ENCODE assay signal across 9 cellular contexts in the genomic region with DNA sequence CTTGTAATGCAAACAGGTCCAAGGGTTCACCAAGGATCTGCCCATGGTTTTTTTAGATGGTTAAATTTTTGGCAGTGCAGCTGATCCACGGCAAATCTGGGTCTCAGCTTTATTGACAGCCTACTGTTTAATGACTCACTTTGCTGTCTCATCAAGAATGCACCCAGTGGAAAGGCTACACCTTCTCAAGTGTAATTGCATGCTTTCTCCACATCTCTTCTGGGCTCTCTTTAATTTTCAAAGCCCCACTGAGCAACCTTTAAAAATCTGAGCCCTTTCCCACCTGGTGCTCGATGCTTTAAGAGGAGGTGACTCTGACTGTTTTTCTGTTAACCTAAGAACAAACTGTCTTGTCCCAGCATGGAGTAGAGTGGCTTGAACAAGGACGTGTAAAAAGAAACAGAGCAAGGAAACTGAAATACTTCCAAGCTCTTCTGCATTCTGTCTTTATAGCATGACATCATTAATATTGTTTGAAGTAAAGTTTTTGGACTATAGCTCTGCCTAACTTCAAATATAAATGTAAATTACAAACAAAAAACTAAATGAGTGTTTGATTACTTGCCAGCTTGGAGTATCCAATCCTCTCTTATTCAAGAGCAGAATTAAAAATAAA.
DNase-seq lines count a peak whose midpoint lies in the region; ATAC-seq and TF ChIP-seq lines count a peak whose summit lies in the region.
"Had no signal": no experiment of that assay in that cellular context is flagged by ENCODE, and none has a peak within 500 bp of the region (broad histone marks: within the 10 kb centered on the region; RNA-seq: fewer than 3 reads in every experiment).

No MANE protein-coding gene starts in this region.

- H3K79me2 ChIP-seq in Loucy (ENCODE audit: insufficient read depth, low read length) = no peaks in the 10 kb centered on the region

- no peak overlapping the region for H3K4me3 ChIP-seq in Loucy (ENCODE audit: low read length, poor library complexity, severe bottlenecking)
- peak overlapping the region in 1 of 4 donors; percentile 7 for H3K4me3 ChIP-seq in adrenal gland
- no peak overlapping the region for H3K4me3 ChIP-seq in mesodermal cell (ENCODE audit: extremely low read depth, insufficient read depth, low read length, poor library complexity, severe bottlenecking)
- H3K4me3 ChIP-seq: left lung had no signal

- H3K36me3 ChIP-seq in Loucy (ENCODE audit: insufficient read depth, low read length) (no peaks in the 10 kb centered on the region), adrenal gland (replicated peaks in 1 of 2) (no peaks in the 10 kb centered on the region), mesodermal cell (ENCODE audit: control insufficient read depth, insufficient read depth, low read length) (no peaks in the 10 kb centered on the region)
- H3K36me3 ChIP-seq: left lung had no signal

- intact Hi-C loops in adrenal gland (cut with DNase I) = no loop called here

- no peaks in the 10 kb centered on the region for H3K9me2 ChIP-seq in Loucy (replicated peaks; ENCODE audit: low read depth, low read length)

- H3K9me3 ChIP-seq in Loucy (ENCODE audit: insufficient read depth, low read depth, low read length) (no peaks in the 10 kb centered on the region), adrenal gland (replicated peaks in 1 of 3) (no peaks in the 10 kb centered on the region), mesodermal cell (ENCODE audit: control insufficient read depth, low read length) (no peaks in the 10 kb centered on the region)
- H3K9me3 ChIP-seq: left lung had no signal

- peaks cover 3 to 14% of the 10 kb centered on the region in 2 donors for H3K9me3 Mint-ChIP-seq in activated naive CD4-positive, alpha-beta T cell treated with anti-CD3 and anti-CD28 coated beads, Interleukin-2, amount 50 U/mL, for 72 hours

- H3K27ac ChIP-seq in adrenal gland (peak overlapping the region in 4 of 5 donors; percentile 36 to 67 (median 58)), mesodermal cell (ENCODE audit: low read depth, low read length, severe bottlenecking) (peak overlapping the region; percentile 83)

- no peaks in the 10 kb centered on the region for H4K20me1 ChIP-seq in Loucy (ENCODE audit: insufficient read depth, low read length, poor library complexity, severe bottlenecking)

- peaks cover under 1 to 13% of the 10 kb centered on the region in 2 donors for H3K36me3 Mint-ChIP-seq in activated naive CD4-positive, alpha-beta T cell treated with anti-CD3 and anti-CD28 coated beads, Interleukin-2, amount 50 U/mL, for 72 hours

- H2AFZ ChIP-seq in Loucy (ENCODE audit: low read length) = no peak overlapping the region

- no peak overlapping the region for H3K9ac ChIP-seq in Loucy (ENCODE audit: low read depth, low read length, poor library complexity, severe bottlenecking)

- TF ChIP-seq CTCF in Loucy (conservative IDR thresholded peaks at IDR 0.05; ENCODE audit: low read length) (peak; percentile 28; the same call in 1 of the 2 replicates), adrenal gland (IDR thresholded peaks at IDR 0.05) (peak in 3 of 6 experiments; percentile 6 to 36 (median 15))

- TF ChIP-seq POLR2A in adrenal gland (IDR thresholded peaks at IDR 0.05) = no peak

- 33 to 48% (median 35%) methylated on average over 3 of the region's 3 CpGs for WGBS in adrenal gland, 4 donors
- 40 to 43% methylated on average over 1 to 2 of the region's 3 CpGs for WGBS in mesodermal cell (ENCODE audit: insufficient coverage in 2 of 2), 2 experiments

- H3K4me1 ChIP-seq in Loucy (ENCODE audit: insufficient read depth, low read length, poor library complexity, severe bottlenecking) (peaks cover 28% of the 10 kb centered on the region), adrenal gland (replicated peaks in 1 of 2) (peaks cover 30 to 40% of the 10 kb centered on the region in 2 donors), mesodermal cell (ENCODE audit: control insufficient read depth, insufficient read depth, low read length, poor library complexity, severe bottlenecking) (peaks cover 37% of the 10 kb centered on the region)

- peak; percentile 20 for DNase-seq in DMS 273 treated with DMSO at 0.1 percent for 48 hours (lab: John Stamatoyannopoulos, UW)
- peak in 1 of 7 donors; percentile 17 for DNase-seq in adrenal gland
- DNase-seq in SKM-1 treated with dmso at 0.1 percent for 144 hours (lab: John Stamatoyannopoulos, UW; ENCODE audit: unreplicated experiment) = no peak
- no peak for DNase-seq in activated naive CD4-positive, alpha-beta T cell treated with anti-CD3 and anti-CD28 coated beads, Interleukin-2, amount 50 U/mL, for 72 hours (ENCODE audit: low spot score in 2 of 2)
- DNase-seq: left lung had no signal

- ATAC-seq in activated naive CD4-positive, alpha-beta T cell treated with anti-CD3 and anti-CD28 coated beads, Interleukin-2, amount 50 U/mL, for 72 hours = no peak
- ATAC-seq in HG02852 (IDR thresholded peaks at IDR 0.05; ENCODE audit: unreplicated experiment) = no peak
- no peak for ATAC-seq in HG03469 (IDR thresholded peaks at IDR 0.05; ENCODE audit: unreplicated experiment)

- H3F3A ChIP-seq in Loucy (ENCODE audit: low read depth) = no peaks in the 10 kb centered on the region

- H3K27me3 ChIP-seq in Loucy (ENCODE audit: insufficient read depth, low read length, poor library complexity, severe bottlenecking) (no peaks in the 10 kb centered on the region), adrenal gland (no peaks in the 10 kb centered on the region)

- no peak overlapping the region for H3K4me2 ChIP-seq in Loucy (ENCODE audit: low read depth, low read length, poor library complexity, severe bottlenecking)

- H3K27ac Mint-ChIP-seq in activated naive CD4-positive, alpha-beta T cell treated with anti-CD3 and anti-CD28 coated beads, Interleukin-2, amount 50 U/mL, for 72 hours = no peak overlapping the region
